ENCODE assay signal across 10 cellular contexts in the genomic region with DNA sequence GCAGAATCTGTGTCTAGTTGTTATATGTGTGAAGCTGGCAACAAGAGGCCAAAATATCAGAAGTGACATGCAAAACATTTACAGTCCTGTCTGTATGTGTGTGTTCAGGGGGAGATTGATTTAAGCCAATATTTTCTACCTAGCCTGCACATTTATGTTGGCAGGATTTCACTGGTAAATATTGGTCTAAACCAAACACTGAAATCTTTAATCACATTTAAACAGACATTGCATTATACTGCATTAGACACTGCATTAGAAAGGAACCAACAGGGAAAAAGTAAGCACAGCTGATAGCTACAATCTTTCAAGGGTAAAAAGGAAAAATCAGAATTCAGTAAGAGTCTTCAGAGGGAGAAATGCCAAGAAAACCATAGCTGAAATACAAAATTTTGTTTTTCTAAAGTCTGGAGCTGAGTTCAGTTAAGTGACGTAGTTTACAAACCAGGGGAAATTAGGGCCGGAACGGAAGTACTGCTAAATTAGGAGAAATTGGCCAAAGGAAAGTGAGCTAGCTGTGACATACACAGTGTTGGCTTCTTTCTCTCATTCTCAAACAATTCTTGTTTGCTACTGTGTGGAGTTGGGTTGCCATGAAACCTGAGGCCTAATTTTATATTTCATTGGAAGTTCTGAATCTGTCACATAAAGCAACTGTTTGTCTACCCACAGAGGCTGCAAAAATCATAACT.
DNase-seq lines count a peak whose midpoint lies in the region; ATAC-seq and TF ChIP-seq lines count a peak whose summit lies in the region.
"Had no signal": no experiment of that assay in that cellular context is flagged by ENCODE, and none has a peak within 500 bp of the region (broad histone marks: within the 10 kb centered on the region; RNA-seq: fewer than 3 reads in every experiment).

No MANE protein-coding gene starts in this region.

- H3K9me1 ChIP-seq in IMR-90 (ENCODE audit: insufficient read depth, low read length) = no peaks in the 10 kb centered on the region

- no peaks in the 10 kb centered on the region for H3K36me3 ChIP-seq in BLaER1 treated with 17β-estradiol and CSF1 and Interleukin-3, amounts not matched to agents 10 nM and 100 nM
- H3K36me3 ChIP-seq in IMR-90 (ENCODE audit: control insufficient read depth, insufficient read depth, low read length) (no peaks in the 10 kb centered on the region), HAP-1 (replicated peaks) (no peaks in the 10 kb centered on the region)

- peak overlapping the region; percentile 48 to 55 for H3K27ac Mint-ChIP-seq in natural killer cell treated with Interleukin-12 subunit alpha and Interleukin-12 subunit beta and Interleukin-15 and Interleukin-18, amount 100 ng/mL, for 72 hours

- no peaks in the 10 kb centered on the region for H3K27me3 ChIP-seq in BLaER1 treated with 17β-estradiol and CSF1 and Interleukin-3, amounts not matched to agents 10 nM and 100 nM
- H3K27me3 ChIP-seq in IMR-90 (ENCODE audit: control insufficient read depth, insufficient read depth, low read length) (no peaks in the 10 kb centered on the region), dorsolateral prefrontal cortex (no peaks in the 10 kb centered on the region), HAP-1 (ENCODE audit: low read depth) (no peaks in the 10 kb centered on the region)

- H2BK5ac ChIP-seq in IMR-90 (ENCODE audit: low read depth, low read length, poor library complexity, severe bottlenecking) = no peak overlapping the region

- peaks cover 7% of the 10 kb centered on the region for H3K9me3 Mint-ChIP-seq in natural killer cell treated with Interleukin-12 subunit alpha and Interleukin-12 subunit beta and Interleukin-15 and Interleukin-18, amount 100 ng/mL, for 72 hours

- CTCF ChIA-PET in IMR-90 (lab: Yijun Ruan, JAX) = interaction anchor here (0.5 kb wide), 1 partner anchor 1615 kb away, joined by 3 read pairs; no protein-coding TSS in a partner anchor

- DNase-seq in IMR-90 (peak; percentile 23), dorsolateral prefrontal cortex (no peak), HAP-1 (ENCODE audit: low spot score in 2 of 2) (no peak), T1000 (lab: John Stamatoyannopoulos, UW) (no peak)
- DNase-seq in natural killer cell treated with Interleukin-12 subunit alpha and Interleukin-12 subunit beta and Interleukin-15 and Interleukin-18, amount 100 ng/mL, for 72 hours (ENCODE audit: low spot score) = no peak
- DNase-seq in activated CD4-positive, CD25-positive, alpha-beta regulatory T cell (lab: John Stamatoyannopoulos, UW) = no peak
- DNase-seq: DMS153, NCI-H1694 treated with DMSO at 0.1 percent for 48 hours had no signal

- no peak overlapping the region for H2BK20ac ChIP-seq in IMR-90 (ENCODE audit: low read depth, low read length)

- POLR2A ChIA-PET in IMR-90 (lab: Charles Lee; ENCODE audit: unreplicated experiment) = no interaction called here

- no peak overlapping the region for H2BK15ac ChIP-seq in IMR-90 (ENCODE audit: low read depth, low read length)

- no peak for TF ChIP-seq POLR2A in IMR-90 (IDR thresholded peaks at IDR 0.05; ENCODE audit: low read depth, low read length)

- H3K14ac ChIP-seq in IMR-90 (replicated peaks; ENCODE audit: low read depth, low read length) = peak overlapping the region; percentile 39; the same call in 1 of the 2 replicates

- peaks cover 3% of the 10 kb centered on the region for H3K36me3 Mint-ChIP-seq in natural killer cell treated with Interleukin-12 subunit alpha and Interleukin-12 subunit beta and Interleukin-15 and Interleukin-18, amount 100 ng/mL, for 72 hours

- H3K27me3 Mint-ChIP-seq in natural killer cell treated with Interleukin-12 subunit alpha and Interleukin-12 subunit beta and Interleukin-15 and Interleukin-18, amount 100 ng/mL, for 72 hours = no peaks in the 10 kb centered on the region

- H4K5ac ChIP-seq in IMR-90 (ENCODE audit: low read depth, low read length) = no peak overlapping the region; the same call in 1 of the 2 replicates

- 100% methylated on average over 1 of the region's 3 CpGs; no CpG with 5 or more reads in 1 of the 2 experiments for WGBS in IMR-90 (ENCODE audit: extremely low coverage in 2 of 2, insufficient read length in 1 of 2), 2 experiments

- TF ChIP-seq RAD21 in IMR-90 (IDR thresholded peaks at IDR 0.05; ENCODE audit: low read length) = no peak

- in situ Hi-C loops in IMR-90 (cut with MboI; ENCODE audit: low sequenced_read_pairs) (no loop called here), HAP-1 (cut with MboI; ENCODE audit: low sequenced_read_pairs) (no loop called here)

- ATAC-seq in IMR-90 (ENCODE audit: low read depth) = no peak
- ATAC-seq in natural killer cell treated with Interleukin-12 subunit alpha and Interleukin-12 subunit beta and Interleukin-15 and Interleukin-18, amount 100 ng/mL, for 72 hours = peak; percentile 51 to 60
- ATAC-seq in GM19463 (IDR thresholded peaks at IDR 0.05; ENCODE audit: unreplicated experiment) = no peak

- no peak overlapping the region for H2AFZ ChIP-seq in IMR-90 (replicated peaks; ENCODE audit: low read length, poor library complexity)

- H3K9ac ChIP-seq in BLaER1 treated with 17β-estradiol and CSF1 and Interleukin-3, amounts not matched to agents 10 nM and 100 nM = no peak overlapping the region
- no peak overlapping the region for H3K9ac ChIP-seq in IMR-90 (ENCODE audit: low read depth, low read length)

- H2AK9ac ChIP-seq in IMR-90 (replicated peaks; ENCODE audit: low read depth, low read length, poor library complexity) = no peak overlapping the region

- no peak overlapping the region for H3K18ac ChIP-seq in IMR-90 (ENCODE audit: low read depth, low read length)

- peaks cover 5 to 21% of the 10 kb centered on the region in 2 donors for H3K4me1 Mint-ChIP-seq in natural killer cell treated with Interleukin-12 subunit alpha and Interleukin-12 subunit beta and Interleukin-15 and Interleukin-18, amount 100 ng/mL, for 72 hours (ENCODE audit: low read depth in 2 of 2)

- no peaks in the 10 kb centered on the region for H4K20me1 ChIP-seq in BLaER1 treated with 17β-estradiol and CSF1 and Interleukin-3, amounts not matched to agents 10 nM and 100 nM
- H4K20me1 ChIP-seq in IMR-90 (ENCODE audit: insufficient read depth, low read length) = no peaks in the 10 kb centered on the region

- H4K91ac ChIP-seq in IMR-90 (ENCODE audit: insufficient read depth, low read depth, low read length) = no peak overlapping the region

- intact Hi-C loops in IMR-90 (cut with micrococcal nuclease) (loop anchor here (5.0 kb wide), 1 partner anchor 34 kb away; no protein-coding TSS in a partner anchor), dorsolateral prefrontal cortex (cut with DNase I) (no loop called here)

- H3K27ac ChIP-seq in BLaER1 treated with 17β-estradiol and CSF1 and Interleukin-3, amounts not matched to agents 10 nM and 100 nM = peak overlapping the region in 2 of 11 experiments; percentile 2 to 37; a peak in 2 of 22 replicates
- no peak overlapping the region for H3K27ac ChIP-seq in IMR-90 (ENCODE audit: insufficient read depth, low read length)
- peak overlapping the region in 54 of 59 donors; percentile 3 to 83 (median 56) for H3K27ac ChIP-seq in dorsolateral prefrontal cortex

- H3K56ac ChIP-seq in IMR-90 (ENCODE audit: extremely low read depth, insufficient read depth, low read length) = no peak overlapping the region

- dilution Hi-C loops in IMR-90 (cut with HindIII; ENCODE audit: low sequenced_read_pairs, unreplicated experiment) = no loop called here

- H2AK5ac ChIP-seq in IMR-90 (ENCODE audit: low read depth, low read length) = no peak overlapping the region

- H3K9me3 ChIP-seq in BLaER1 treated with 17β-estradiol and CSF1 and Interleukin-3, amounts not matched to agents 10 nM and 100 nM (replicated peaks in 1 of 11) = peaks cover 0 to under 1% (median 0%) of the 10 kb centered on the region in 11 experiments; a peak in 1 of 22 replicates
- H3K9me3 ChIP-seq in IMR-90 (ENCODE audit: control insufficient read depth, insufficient read depth, low read length) = no peaks in the 10 kb centered on the region
- peaks cover 2% of the 10 kb centered on the region; the same call in 1 of the 2 replicates for H3K9me3 ChIP-seq in HAP-1

- TF ChIP-seq CTCF in IMR-90 (conservative IDR thresholded peaks at IDR 0.05; ENCODE audit: low read depth, low read length) (no peak), dorsolateral prefrontal cortex (IDR thresholded peaks at IDR 0.05 in 54 of 56, conservative IDR thresholded peaks at IDR 0.05 in 2 of 56; ENCODE audit: low read depth in 1 of 56, partially characterized antibody in 56 of 56) (no peak)

- no peak overlapping the region for H3K23ac ChIP-seq in IMR-90 (ENCODE audit: low read depth, low read length)

- H2BK120ac ChIP-seq in IMR-90 (ENCODE audit: low read depth, low read length) = no peak overlapping the region

- no TSS peak for BruUV-seq in IMR-90 (replicated peaks; lab: Mats Ljungman, UMichigan)

- no peaks in the 10 kb centered on the region for H3K79me1 ChIP-seq in IMR-90 (ENCODE audit: low read depth in 1 of 2, low read length in 2 of 2)

- no peak overlapping the region for H3K4me3 ChIP-seq in BLaER1 treated with 17β-estradiol and CSF1 and Interleukin-3, amounts not matched to agents 10 nM and 100 nM
- H3K4me3 ChIP-seq in IMR-90 (ENCODE audit: insufficient read depth, low read depth, low read length) (no peak overlapping the region), dorsolateral prefrontal cortex (no peak overlapping the region), HAP-1 (no peak overlapping the region)

- H4K8ac ChIP-seq in IMR-90 (ENCODE audit: low read depth in 2 of 2, low read length in 2 of 2) = no peak overlapping the region

- peak overlapping the region; percentile 4 for H3K4me3 Mint-ChIP-seq in natural killer cell treated with Interleukin-12 subunit alpha and Interleukin-12 subunit beta and Interleukin-15 and Interleukin-18, amount 100 ng/mL, for 72 hours

- H3K4me2 ChIP-seq in BLaER1 treated with 17β-estradiol and CSF1 and Interleukin-3, amounts not matched to agents 10 nM and 100 nM = peak overlapping the region; percentile 16 to 56 (median 39); a peak in 20 of 22 replicates
- no peak overlapping the region for H3K4me2 ChIP-seq in IMR-90 (ENCODE audit: low read depth, low read length)

- H3K4me1 ChIP-seq in BLaER1 treated with 17β-estradiol and CSF1 and Interleukin-3, amounts not matched to agents 10 nM and 100 nM = peaks cover 7 to 34% (median 10%) of the 10 kb centered on the region in 10 experiments; a peak in 19 of 20 replicates
- peaks cover 2% of the 10 kb centered on the region for H3K4me1 ChIP-seq in IMR-90 (ENCODE audit: control insufficient read depth, insufficient read depth, low read length)
- H3K4me1 ChIP-seq in HAP-1 = peaks cover 12% of the 10 kb centered on the region

- H3K4ac ChIP-seq in IMR-90 (ENCODE audit: low read depth, low read length) = no peak overlapping the region

TF ChIP-seq in IMR-90, 13 proteins besides CTCF, POLR2A, EP300 and RAD21 (continues in another document):
- TF ChIP-seq, protein P1, sequence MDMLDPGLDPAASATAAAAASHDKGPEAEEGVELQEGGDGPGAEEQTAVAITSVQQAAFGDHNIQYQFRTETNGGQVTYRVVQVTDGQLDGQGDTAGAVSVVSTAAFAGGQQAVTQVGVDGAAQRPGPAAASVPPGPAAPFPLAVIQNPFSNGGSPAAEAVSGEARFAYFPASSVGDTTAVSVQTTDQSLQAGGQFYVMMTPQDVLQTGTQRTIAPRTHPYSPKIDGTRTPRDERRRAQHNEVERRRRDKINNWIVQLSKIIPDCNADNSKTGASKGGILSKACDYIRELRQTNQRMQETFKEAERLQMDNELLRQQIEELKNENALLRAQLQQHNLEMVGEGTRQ (IDR thresholded peaks at IDR 0.05; ENCODE audit: low read depth, low read length) = no peak

Comparison
In these comparisons a context has a peak if more than half of its experiments do, and no peak if none do; other contexts are left out.
1. ATAC-seq: peak in natural killer cell treated with Interleukin-12 subunit alpha and Interleukin-12 subunit beta and Interleukin-15 and Interleukin-18, amount 100 ng/mL, for 72 hours (2 of 2); none in IMR-90 (single experiment) and GM19463 (single experiment).